8 cellular contexts compared by ENCODE assay signal in genomic region chr21:23593582-23593981, GRCh38.
"Had no signal": no experiment of that assay in that cellular context is flagged by ENCODE, and none has a peak within 500 bp of the region (broad histone marks: within the 10 kb centered on the region; RNA-seq: fewer than 3 reads in every experiment).

No MANE protein-coding gene starts in this region.

- H3K4me3 ChIP-seq: GM12878 had no signal

- DNase-seq: GDM1, GF-D8 had no signal

- FAIRE-seq: G401.6, GM12878, GM12891, GM12892, GM18507, GM19239 had no signal

- ATAC-seq: GM12878 had no signal
